Comparison of ENCODE assay signal across 28 cellular contexts in genomic region chr4:157911662-157912061, GRCh38.
A peak's percentile ranks its signal among the peaks of the same experiment; 100 is the strongest.
DNase-seq lines count a peak whose midpoint lies in the region; ATAC-seq and TF ChIP-seq lines count a peak whose summit lies in the region.
"Had no signal": no experiment of that assay in that cellular context is flagged by ENCODE, and none has a peak within 500 bp of the region (broad histone marks: within the 10 kb centered on the region; RNA-seq: fewer than 3 reads in every experiment).

No MANE protein-coding gene starts in this region.

- H3K27me3 ChIP-seq in SK-N-SH (ENCODE audit: insufficient read depth) (no peaks in the 10 kb centered on the region), BE2C (no peaks in the 10 kb centered on the region)
- H3K27me3 ChIP-seq: BLaER1; BLaER1 treated with 17β-estradiol and CSF1 and Interleukin-3, amounts not matched to agents 10 nM and 100 nM had no signal

- ATAC-seq in SK-N-SH treated with all-trans-retinoic acid at 6 μM for 48 hours: no peak; the same call in 2 of the 3 replicates
- ATAC-seq: A549; CD8-positive, alpha-beta T cell had no signal

- H4K20me1 ChIP-seq in SK-N-SH (ENCODE audit: insufficient read depth): no peaks in the 10 kb centered on the region
- H4K20me1 ChIP-seq: BLaER1; BLaER1 treated with 17β-estradiol and CSF1 and Interleukin-3, amounts not matched to agents 10 nM and 100 nM had no signal

- H3K9ac ChIP-seq in SK-N-SH: no peak overlapping the region
- H3K9ac ChIP-seq: BLaER1; BLaER1 treated with 17β-estradiol and CSF1 and Interleukin-3, amounts not matched to agents 10 nM and 100 nM had no signal

- no peak overlapping the region for H3K4me3 ChIP-seq in SK-N-SH (ENCODE audit: low read depth in 2 of 2, low read length in 1 of 2)
- H3K4me3 ChIP-seq in BE2C (ENCODE audit: low read depth, low read length): 0 out of 2 replicates have a peak overlapping the region, but pooled peaks have one; percentile 6
- H3K4me3 ChIP-seq: A549; BLaER1; BLaER1 treated with 17β-estradiol and CSF1 and Interleukin-3, amounts not matched to agents 10 nM and 100 nM had no signal

- H3K79me2 ChIP-seq in SK-N-SH (ENCODE audit: insufficient read depth): no peaks in the 10 kb centered on the region

- DNase-seq in SK-N-SH (no peak), BE2C (no peak), RPMI8226 (no peak)
- DNase-seq: 8988T; ACHN; AML-193; C1 segment of cervical spinal cord; Caco-2; Calu3; CD4-positive, alpha-beta memory T cell; CD4-positive, alpha-beta T cell; CD4-positive, CD25-positive, alpha-beta regulatory T cell; CD8-positive, alpha-beta memory T cell; CD8-positive, alpha-beta T cell; COR-L47; DMS 273 treated with DMSO at 0.1 percent for 48 hours; DMS153; DMS53; DMS79; DMS79 treated with DMSO at 0.1 percent for 48 hours; DND-41; EL had no signal

- H2AFZ ChIP-seq in SK-N-SH (ENCODE audit: low read depth): no peak overlapping the region

- no peaks in the 10 kb centered on the region for H3K9me3 ChIP-seq in SK-N-SH
- no peaks in the 10 kb centered on the region for H3K9me3 ChIP-seq in BE2C
- H3K9me3 ChIP-seq: A549; BLaER1; BLaER1 treated with 17β-estradiol and CSF1 and Interleukin-3, amounts not matched to agents 10 nM and 100 nM; Caco-2 had no signal

- H3K9me2 ChIP-seq in SK-N-SH: no peaks in the 10 kb centered on the region

- TF ChIP-seq CTCF in SK-N-SH (IDR thresholded peaks at IDR 0.05): no peak
- TF ChIP-seq CTCF in BE2C (IDR thresholded peaks at IDR 0.05; ENCODE audit: low read depth, low read length): no peak

- H3K36me3 ChIP-seq in SK-N-SH (replicated peaks in 1 of 2; ENCODE audit: control insufficient read depth in 1 of 2, insufficient read depth in 2 of 2, low read length in 1 of 2) (no peaks in the 10 kb centered on the region), BE2C (no peaks in the 10 kb centered on the region)
- H3K36me3 ChIP-seq: BLaER1; BLaER1 treated with 17β-estradiol and CSF1 and Interleukin-3, amounts not matched to agents 10 nM and 100 nM had no signal

- CTCF ChIA-PET in SK-N-SH (lab: Yijun Ruan, JAX): interaction anchor here (0.9 to 1.4 kb wide), 3 partner anchors 28 to 104 kb away, joined by 3 to 4 read pairs (median 3); no protein-coding TSS in a partner anchor

- TF ChIP-seq EP300 in SK-N-SH (IDR thresholded peaks at IDR 0.05; ENCODE audit: borderline replicate concordance in 1 of 2, low read depth in 1 of 2, low read length in 1 of 2): peak in 1 of 2 experiments; percentile 59; a peak in 2 of 4 replicates

- no peaks in the 10 kb centered on the region for H3F3A ChIP-seq in SK-N-SH (replicated peaks; ENCODE audit: insufficient read depth)

- POLR2A ChIA-PET in SK-N-SH (lab: Yijun Ruan, JAX): no interaction called here

- H3K4me1 ChIP-seq in SK-N-SH (ENCODE audit: control insufficient read depth in 1 of 2, insufficient read depth in 2 of 2, low read depth in 1 of 2, low read length in 1 of 2) (peaks cover 0 to 6% of the 10 kb centered on the region in 2 experiments; a peak in 1 of 4 replicates), BE2C (peaks cover 17% of the 10 kb centered on the region)
- H3K4me1 ChIP-seq: A549; BLaER1; BLaER1 treated with 17β-estradiol and CSF1 and Interleukin-3, amounts not matched to agents 10 nM and 100 nM; Caco-2 had no signal

- H3K27ac ChIP-seq in SK-N-SH (ENCODE audit: low read depth in 2 of 2, low read length in 1 of 2): peak overlapping the region in 1 of 2 experiments; percentile 75; a peak in 1 of 4 replicates
- H3K27ac ChIP-seq: 22Rv1; A549; BLaER1; BLaER1 treated with 17β-estradiol and CSF1 and Interleukin-3, amounts not matched to agents 10 nM and 100 nM; C4-2B had no signal

- WGBS in SK-N-SH (ENCODE audit: low lambda C conversion rate): 12% methylated on average over 1 of the region's 1 CpG

- TF ChIP-seq RAD21 in SK-N-SH (IDR thresholded peaks at IDR 0.05; ENCODE audit: low read length): no peak

- no peak overlapping the region for H3K4me2 ChIP-seq in SK-N-SH
- H3K4me2 ChIP-seq: A549; BLaER1; BLaER1 treated with 17β-estradiol and CSF1 and Interleukin-3, amounts not matched to agents 10 nM and 100 nM had no signal

TF ChIP-seq in SK-N-SH treated with all-trans-retinoic acid at 6 μM for 48 hours, 23 proteins besides CTCF, POLR2A, EP300 and RAD21 (continues in another document):
- TF ChIP-seq CSDC2 (CRISPR knock-in tag; IDR thresholded peaks at IDR 0.05) (no peak), GLIS3 (CRISPR knock-in tag; IDR thresholded peaks at IDR 0.05) (no peak), ZNF565 (CRISPR knock-in tag; conservative IDR thresholded peaks at IDR 0.05; ENCODE audit: low read depth) (no peak), TSHZ2 (CRISPR knock-in tag; IDR thresholded peaks at IDR 0.05) (no peak), ISL1 (CRISPR knock-in tag; IDR thresholded peaks at IDR 0.05) (peak; percentile 41)

TF ChIP-seq in SK-N-SH, 30 proteins besides CTCF, POLR2A, EP300 and RAD21:
- TF ChIP-seq SMC3 (IDR thresholded peaks at IDR 0.05; ENCODE audit: low read depth, low read length): no peak
- TF ChIP-seq REST (IDR thresholded peaks at IDR 0.05; ENCODE audit: low read depth, low read length): no peak
- no peak for TF ChIP-seq POLR2AphosphoS5 (IDR thresholded peaks at IDR 0.05; ENCODE audit: low read depth, low read length)
- TF ChIP-seq JUND (IDR thresholded peaks at IDR 0.05): no peak
- no peak for TF ChIP-seq EZH2phosphoT487 (IDR thresholded peaks at IDR 0.05; ENCODE audit: borderline replicate concordance, low read depth)
- no peak for TF ChIP-seq NFIC (IDR thresholded peaks at IDR 0.05; ENCODE audit: borderline replicate concordance)
- TF ChIP-seq RFX5 (IDR thresholded peaks at IDR 0.05; ENCODE audit: low read length): no peak
- no peak for TF ChIP-seq GATA2 (CRISPR knock-in tag; IDR thresholded peaks at IDR 0.05)
- TF ChIP-seq GABPA (IDR thresholded peaks at IDR 0.05; ENCODE audit: low read depth): no peak
- TF ChIP-seq TAF1 (IDR thresholded peaks at IDR 0.05; ENCODE audit: borderline replicate concordance, low read depth, low read length): no peak
- TF ChIP-seq SIN3A (IDR thresholded peaks at IDR 0.05; ENCODE audit: borderline replicate concordance, low read depth, low read length): no peak
- no peak for TF ChIP-seq NRF1 (IDR thresholded peaks at IDR 0.05; ENCODE audit: low read depth, low read length)
- no peak for TF ChIP-seq MEF2A (IDR thresholded peaks at IDR 0.05; ENCODE audit: borderline replicate concordance, low read depth)
- TF ChIP-seq FOXJ3 (CRISPR knock-in tag; IDR thresholded peaks at IDR 0.05): no peak
- no peak for TF ChIP-seq USF1 (IDR thresholded peaks at IDR 0.05; ENCODE audit: borderline replicate concordance, low read depth)
- TF ChIP-seq RCOR1 (IDR thresholded peaks at IDR 0.05; ENCODE audit: low read length): no peak
- no peak for TF ChIP-seq FOSL2 (IDR thresholded peaks at IDR 0.05; ENCODE audit: borderline replicate concordance, low read depth)
